ENCODE assay signal across 6 cellular contexts in genomic region chr3:125957020-125957419, GRCh38. TPM values are rescaled to one million over a fixed set of nuclear protein-coding genes. Genes with fewer than 3 reads are reported as not detected.
"Had no signal": no experiment of that assay in that cellular context is flagged by ENCODE, and none has a peak within 500 bp of the region (broad histone marks: within the 10 kb centered on the region; RNA-seq: fewer than 3 reads in every experiment).

No MANE protein-coding gene starts in this region.

RNA-seq across cellular contexts. Expression of gene ROPN1B, which starts 12.0 kb away (rescaled TPM):
- total RNA-seq: stomach, subcutaneous adipose tissue, thoracic aorta, transverse colon, upper lobe of right lung, vagina had no signal
